ENCODE assay signal across 30 cellular contexts in genomic region chr2:106058469-106059137, GRCh38.
DNase-seq lines count a peak whose midpoint lies in the region; ATAC-seq and TF ChIP-seq lines count a peak whose summit lies in the region.
"Had no signal": no experiment of that assay in that cellular context is flagged by ENCODE, and none has a peak within 500 bp of the region (broad histone marks: within the 10 kb centered on the region; RNA-seq: fewer than 3 reads in every experiment).

No MANE protein-coding gene starts in this region.

- H3K9me3 ChIP-seq in T-helper 17 cell (ENCODE audit: control insufficient read depth, low read length, poor library complexity, severe bottlenecking) (no peaks in the 10 kb centered on the region), spleen (no peaks in the 10 kb centered on the region)
- H3K9me3 ChIP-seq: BE2C, Caco-2, pancreas, SJSA1, thoracic aorta, uterus had no signal

- intact Hi-C loops in activated naive CD4-positive, alpha-beta T cell treated with anti-CD3 and anti-CD28 coated beads for 36 hours (cut with micrococcal nuclease), result no loop called here
- intact Hi-C loops in spleen (cut with DNase I; ENCODE audit: low total_unique reads), result no loop called here

- no peak overlapping the region for H3K4me3 Mint-ChIP-seq in activated naive CD4-positive, alpha-beta T cell treated with anti-CD3 and anti-CD28 coated beads, Interleukin-2, amount 10 ng/mL, durations not matched to agents 7 days and 5 days
- no peak overlapping the region for H3K4me3 Mint-ChIP-seq in activated naive CD4-positive, alpha-beta T cell treated with anti-CD3 and anti-CD28 coated beads for 36 hours
- H3K4me3 Mint-ChIP-seq in T-helper 17 cell, result peak overlapping the region; percentile 41
- H3K4me3 Mint-ChIP-seq in activated naive CD8-positive, alpha-beta T cell treated with anti-CD3 and anti-CD28 coated beads, Interleukin-2, amount 50 U/mL, for 24 hours, result no peak overlapping the region
- H3K4me3 Mint-ChIP-seq: activated B cell treated with CpG ODN at 0.5 μM for 24 hours; activated T-helper 1 cell treated with anti-CD3 and anti-CD28 coated beads, Interleukin-12 subunit alpha, Interleukin-12 subunit beta, Interleukin-2, Interleukin-4 antibody, amounts not matched to agents 30 ng/mL and 10 ng/mL and 1 ng/mL, durations not matched to agents 14 hours and 24 hours and 36 hours; brain; neural progenitor cell had no signal

- H3K27me3 ChIP-seq in spleen (replicated peaks in 1 of 7), result no peaks in the 10 kb centered on the region
- H3K27me3 ChIP-seq: BE2C, pancreas, SJSA1, uterus had no signal

- H3K27ac ChIP-seq in spleen, result peak overlapping the region in 3 of 8 donors; percentile 18 to 50 (median 20)
- H3K27ac ChIP-seq: neural progenitor cell, pancreas, SJSA1, uterus had no signal

- peaks cover 13% of the 10 kb centered on the region for H3K9me3 Mint-ChIP-seq in activated naive CD4-positive, alpha-beta T cell treated with anti-CD3 and anti-CD28 coated beads, Interleukin-2, amount 10 ng/mL, durations not matched to agents 7 days and 5 days
- H3K9me3 Mint-ChIP-seq in activated naive CD4-positive, alpha-beta T cell treated with anti-CD3 and anti-CD28 coated beads for 36 hours, result peaks cover 2% of the 10 kb centered on the region
- H3K9me3 Mint-ChIP-seq in activated naive CD8-positive, alpha-beta T cell treated with anti-CD3 and anti-CD28 coated beads, Interleukin-2, amount 50 U/mL, for 24 hours, result peaks cover 4% of the 10 kb centered on the region
- H3K9me3 Mint-ChIP-seq: activated B cell treated with CpG ODN at 0.5 μM for 24 hours, neural progenitor cell had no signal

- 79 to 85% (median 82%) methylated on average over 4 of the region's 4 CpGs for WGBS in spleen, 5 donors

- no peak for TF ChIP-seq POLR2A in spleen (IDR thresholded peaks at IDR 0.05)

- DNase-seq in activated naive CD4-positive, alpha-beta T cell treated with anti-CD3 and anti-CD28 coated beads, Interleukin-2, amount 10 ng/mL, durations not matched to agents 7 days and 5 days, result peak; percentile 50
- DNase-seq in activated naive CD4-positive, alpha-beta T cell treated with anti-CD3 and anti-CD28 coated beads for 36 hours, result no peak
- DNase-seq in T-helper 17 cell, result no peak
- peak; percentile 28 for DNase-seq in activated naive CD8-positive, alpha-beta T cell treated with anti-CD3 and anti-CD28 coated beads, Interleukin-2, amount 50 U/mL, for 24 hours
- DNase-seq in retina, result no peak
- no peak for DNase-seq in spleen
- DNase-seq: ACHN; activated B cell treated with CpG ODN at 0.5 μM for 24 hours; BE2C; Caco-2; cerebellar nuclear complex; dermis blood vessel endothelial cell; H7; KBM-7; left ventricle myocardium superior; mesendoderm; NCI-H1105; NCI-H187; pancreas; RPMI8226; small intestine; stimulated activated naive CD4-positive, alpha-beta T cell treated with Interleukin-2 at 50 U/mL for 16 hours; uterus had no signal

- peaks cover 0 to 5% (median 2%) of the 10 kb centered on the region in 6 donors for H3K4me1 ChIP-seq in spleen
- H3K4me1 ChIP-seq: BE2C, pancreas, uterus had no signal

- TF ChIP-seq CTCF in spleen (IDR thresholded peaks at IDR 0.05 in 8 of 11, conservative IDR thresholded peaks at IDR 0.05 in 3 of 11), result no peak

- H3K4me3 ChIP-seq in spleen, result no peak overlapping the region
- H3K4me3 ChIP-seq: neural progenitor cell, pancreas, SJSA1, thoracic aorta, uterus had no signal

- peaks cover 72% of the 10 kb centered on the region for H3K4me1 Mint-ChIP-seq in activated naive CD4-positive, alpha-beta T cell treated with anti-CD3 and anti-CD28 coated beads, Interleukin-2, amount 10 ng/mL, durations not matched to agents 7 days and 5 days
- H3K4me1 Mint-ChIP-seq in activated naive CD4-positive, alpha-beta T cell treated with anti-CD3 and anti-CD28 coated beads for 36 hours (ENCODE audit: low read depth), result peaks cover 56% of the 10 kb centered on the region
- H3K4me1 Mint-ChIP-seq in T-helper 17 cell, result peaks cover 45% of the 10 kb centered on the region
- H3K4me1 Mint-ChIP-seq in activated naive CD8-positive, alpha-beta T cell treated with anti-CD3 and anti-CD28 coated beads, Interleukin-2, amount 50 U/mL, for 24 hours, result peaks cover 66% of the 10 kb centered on the region

- H3K36me3 Mint-ChIP-seq in activated naive CD4-positive, alpha-beta T cell treated with anti-CD3 and anti-CD28 coated beads, Interleukin-2, amount 10 ng/mL, durations not matched to agents 7 days and 5 days, result peaks cover 27% of the 10 kb centered on the region
- no peaks in the 10 kb centered on the region for H3K36me3 Mint-ChIP-seq in activated naive CD4-positive, alpha-beta T cell treated with anti-CD3 and anti-CD28 coated beads for 36 hours (ENCODE audit: low read depth)
- peaks cover under 1% of the 10 kb centered on the region for H3K36me3 Mint-ChIP-seq in T-helper 17 cell (ENCODE audit: low read depth)
- peaks cover 4% of the 10 kb centered on the region for H3K36me3 Mint-ChIP-seq in activated naive CD8-positive, alpha-beta T cell treated with anti-CD3 and anti-CD28 coated beads, Interleukin-2, amount 50 U/mL, for 24 hours (ENCODE audit: low read depth)
- H3K36me3 Mint-ChIP-seq: brain, neural progenitor cell had no signal

- H3K36me3 ChIP-seq in spleen, result no peaks in the 10 kb centered on the region
- H3K36me3 ChIP-seq: BE2C, neural progenitor cell, pancreas, SJSA1, thoracic aorta, uterus had no signal

- H3K27me3 Mint-ChIP-seq in activated naive CD4-positive, alpha-beta T cell treated with anti-CD3 and anti-CD28 coated beads, Interleukin-2, amount 10 ng/mL, durations not matched to agents 7 days and 5 days, result peaks cover 6% of the 10 kb centered on the region
- H3K27me3 Mint-ChIP-seq in activated naive CD4-positive, alpha-beta T cell treated with anti-CD3 and anti-CD28 coated beads for 36 hours (ENCODE audit: low read depth), result no peaks in the 10 kb centered on the region
- H3K27me3 Mint-ChIP-seq in T-helper 17 cell, result no peaks in the 10 kb centered on the region
- peaks cover 2% of the 10 kb centered on the region for H3K27me3 Mint-ChIP-seq in activated naive CD8-positive, alpha-beta T cell treated with anti-CD3 and anti-CD28 coated beads, Interleukin-2, amount 50 U/mL, for 24 hours
- H3K27me3 Mint-ChIP-seq: activated B cell treated with CpG ODN at 0.5 μM for 24 hours had no signal

- ATAC-seq in T-helper 17 cell (peak; percentile 38), HG03442 (IDR thresholded peaks at IDR 0.05; ENCODE audit: unreplicated experiment) (no peak)
- peak; percentile 76 for ATAC-seq in activated naive CD8-positive, alpha-beta T cell treated with anti-CD3 and anti-CD28 coated beads, Interleukin-2, amount 50 U/mL, for 24 hours
- ATAC-seq: esophagus mucosa, left ventricle myocardium superior, pancreas had no signal

- CTCF ChIA-PET in activated naive CD4-positive, alpha-beta T cell treated with anti-CD3 and anti-CD28 coated beads, Interleukin-2, amount 10 ng/mL, durations not matched to agents 7 days and 5 days (lab: Charles Lee), result no interaction called here
- CTCF ChIA-PET in activated naive CD4-positive, alpha-beta T cell treated with anti-CD3 and anti-CD28 coated beads for 36 hours (lab: Charles Lee), result no interaction called here

- peak overlapping the region; percentile 90 for H3K27ac Mint-ChIP-seq in activated naive CD4-positive, alpha-beta T cell treated with anti-CD3 and anti-CD28 coated beads, Interleukin-2, amount 10 ng/mL, durations not matched to agents 7 days and 5 days
- no peak overlapping the region for H3K27ac Mint-ChIP-seq in activated naive CD4-positive, alpha-beta T cell treated with anti-CD3 and anti-CD28 coated beads for 36 hours
- peak overlapping the region; percentile 72 for H3K27ac Mint-ChIP-seq in T-helper 17 cell
- H3K27ac Mint-ChIP-seq in activated naive CD8-positive, alpha-beta T cell treated with anti-CD3 and anti-CD28 coated beads, Interleukin-2, amount 50 U/mL, for 24 hours, result peak overlapping the region; percentile 36
- H3K27ac Mint-ChIP-seq: activated B cell treated with CpG ODN at 0.5 μM for 24 hours, brain, neural progenitor cell had no signal

Comparison
In these comparisons a context has a peak if more than half of its experiments do, and no peak if none do; other contexts are left out.
1. DNase-seq: peak in activated naive CD4-positive, alpha-beta T cell treated with anti-CD3 and anti-CD28 coated beads, Interleukin-2, amount 10 ng/mL, durations not matched to agents 7 days and 5 days (single experiment) and activated naive CD8-positive, alpha-beta T cell treated with anti-CD3 and anti-CD28 coated beads, Interleukin-2, amount 50 U/mL, for 24 hours (single experiment); none in activated naive CD4-positive, alpha-beta T cell treated with anti-CD3 and anti-CD28 coated beads for 36 hours (single experiment), T-helper 17 cell (0 of 3), retina (single experiment) and spleen (single experiment).